Comparison of ENCODE assay signal across 24 cellular contexts in genomic region chr9:2424564-2425153, GRCh38.
DNase-seq lines count a peak whose midpoint lies in the region; ATAC-seq and TF ChIP-seq lines count a peak whose summit lies in the region.
"Had no signal": no experiment of that assay in that cellular context is flagged by ENCODE, and none has a peak within 500 bp of the region (broad histone marks: within the 10 kb centered on the region; RNA-seq: fewer than 3 reads in every experiment).

No MANE protein-coding gene starts in this region.

- H4K20me1 ChIP-seq in fibroblast of lung (ENCODE audit: control insufficient read depth, extremely low read depth, insufficient read depth, low read length), result no peaks in the 10 kb centered on the region
- H4K20me1 ChIP-seq: BLaER1 treated with 17β-estradiol and CSF1 and Interleukin-3, amounts not matched to agents 10 nM and 100 nM had no signal

- H3K9me3 Mint-ChIP-seq in activated CD8-positive, alpha-beta T cell treated with anti-CD3 and anti-CD28 coated beads for 36 hours, result no peaks in the 10 kb centered on the region
- H3K9me3 Mint-ChIP-seq: activated CD4-positive, alpha-beta T cell treated with anti-CD3 and anti-CD28 coated beads, Interleukin-2, amount 10 ng/mL, durations not matched to agents 24 days and 14 days had no signal

- H3K4me1 ChIP-seq in right atrium auricular region (peaks cover 0 to 10% of the 10 kb centered on the region in 2 donors), fibroblast of lung (ENCODE audit: control insufficient read depth, extremely low read depth, insufficient read depth, low read length) (no peaks in the 10 kb centered on the region), lower lobe of right lung (peaks cover 8% of the 10 kb centered on the region), uterus (no peaks in the 10 kb centered on the region)
- H3K4me1 ChIP-seq: BLaER1 treated with 17β-estradiol and CSF1 and Interleukin-3, amounts not matched to agents 10 nM and 100 nM; gastrocnemius medialis had no signal

- no peak overlapping the region for H3K4me3 ChIP-seq in right atrium auricular region
- H3K4me3 ChIP-seq in fibroblast of lung (replicated peaks in 1 of 4; ENCODE audit: control extremely low read depth in 1 of 4, insufficient read depth in 1 of 4, low read depth in 3 of 4, low read length in 4 of 4), result no peak overlapping the region
- H3K4me3 ChIP-seq in lower lobe of right lung, result no peak overlapping the region
- H3K4me3 ChIP-seq in uterus, result no peak overlapping the region
- H3K4me3 ChIP-seq: BLaER1 treated with 17β-estradiol and CSF1 and Interleukin-3, amounts not matched to agents 10 nM and 100 nM; gastrocnemius medialis had no signal

- H3K4me2 ChIP-seq in fibroblast of lung (ENCODE audit: extremely low read depth, insufficient read depth, low read length), result no peak overlapping the region
- H3K4me2 ChIP-seq: BLaER1 treated with 17β-estradiol and CSF1 and Interleukin-3, amounts not matched to agents 10 nM and 100 nM had no signal

- H2AFZ ChIP-seq in fibroblast of lung (ENCODE audit: low read length), result no peak overlapping the region

- no peak for TF ChIP-seq POLR2A in uterus (IDR thresholded peaks at IDR 0.05)

- H3K36me3 ChIP-seq in right atrium auricular region (no peaks in the 10 kb centered on the region), fibroblast of lung (ENCODE audit: control insufficient read depth, insufficient read depth, low read length) (no peaks in the 10 kb centered on the region), lower lobe of right lung (no peaks in the 10 kb centered on the region), uterus (no peaks in the 10 kb centered on the region)
- H3K36me3 ChIP-seq: BLaER1 treated with 17β-estradiol and CSF1 and Interleukin-3, amounts not matched to agents 10 nM and 100 nM; gastrocnemius medialis had no signal

- peaks cover 4% of the 10 kb centered on the region for H3K27me3 Mint-ChIP-seq in activated CD8-positive, alpha-beta T cell treated with anti-CD3 and anti-CD28 coated beads for 36 hours
- H3K27me3 Mint-ChIP-seq: activated CD4-positive, alpha-beta T cell treated with anti-CD3 and anti-CD28 coated beads, Interleukin-2, amount 10 ng/mL, durations not matched to agents 24 days and 14 days had no signal

- ATAC-seq in Right ventricle myocardium superior (ENCODE audit: poor library complexity), result peak; percentile 13
- peak; percentile 44 to 54 for ATAC-seq in lower lobe of right lung
- ATAC-seq in activated CD8-positive, alpha-beta T cell treated with anti-CD3 and anti-CD28 coated beads for 36 hours, result no peak
- ATAC-seq in HG03097 (IDR thresholded peaks at IDR 0.05; ENCODE audit: low FRiP score, unreplicated experiment), result no peak
- ATAC-seq: gastrocnemius medialis, left colon had no signal

- H3K27ac ChIP-seq in right atrium auricular region, result no peak overlapping the region
- H3K27ac ChIP-seq in fibroblast of lung (ENCODE audit: insufficient read depth, low read length), result no peak overlapping the region
- H3K27ac ChIP-seq in lower lobe of right lung, result no peak overlapping the region
- peak overlapping the region; percentile 14 to 48 for H3K27ac ChIP-seq in uterus
- H3K27ac ChIP-seq: BLaER1 treated with 17β-estradiol and CSF1 and Interleukin-3, amounts not matched to agents 10 nM and 100 nM; gastrocnemius medialis; RWPE1 had no signal

- no peaks in the 10 kb centered on the region for H3K27me3 ChIP-seq in right atrium auricular region
- no peaks in the 10 kb centered on the region for H3K27me3 ChIP-seq in fibroblast of lung (ENCODE audit: control insufficient read depth, insufficient read depth, low read length)
- H3K27me3 ChIP-seq in lower lobe of right lung (ENCODE audit: low read depth), result no peaks in the 10 kb centered on the region
- H3K27me3 ChIP-seq in uterus, result no peaks in the 10 kb centered on the region
- H3K27me3 ChIP-seq: BLaER1 treated with 17β-estradiol and CSF1 and Interleukin-3, amounts not matched to agents 10 nM and 100 nM; gastrocnemius medialis had no signal

- no peak overlapping the region for H3K9ac ChIP-seq in fibroblast of lung (ENCODE audit: insufficient read depth, low read length)
- H3K9ac ChIP-seq: BLaER1 treated with 17β-estradiol and CSF1 and Interleukin-3, amounts not matched to agents 10 nM and 100 nM had no signal

- no peaks in the 10 kb centered on the region for H3K36me3 Mint-ChIP-seq in activated CD8-positive, alpha-beta T cell treated with anti-CD3 and anti-CD28 coated beads for 36 hours (ENCODE audit: low read depth)

- no peak overlapping the region for H3K27ac Mint-ChIP-seq in activated CD8-positive, alpha-beta T cell treated with anti-CD3 and anti-CD28 coated beads for 36 hours
- H3K27ac Mint-ChIP-seq: activated CD4-positive, alpha-beta T cell treated with anti-CD3 and anti-CD28 coated beads, Interleukin-2, amount 10 ng/mL, durations not matched to agents 24 days and 14 days had no signal

- POLR2A ChIA-PET in activated CD8-positive, alpha-beta T cell treated with anti-CD3 and anti-CD28 coated beads for 36 hours (lab: Charles Lee), result no interaction called here

- intact Hi-C loops in Right ventricle myocardium superior (cut with DNase I) (no loop called here), lower lobe of right lung (cut with DNase I) (no loop called here), uterus (cut with DNase I; ENCODE audit: low total_unique reads) (no loop called here)
- intact Hi-C loops in activated CD8-positive, alpha-beta T cell treated with anti-CD3 and anti-CD28 coated beads for 36 hours (cut with micrococcal nuclease), result no loop called here

- TF ChIP-seq CTCF in right atrium auricular region (IDR thresholded peaks at IDR 0.05) (no peak), fibroblast of lung (conservative IDR thresholded peaks at IDR 0.05 in 1 of 2, IDR thresholded peaks at IDR 0.05 in 1 of 2; ENCODE audit: low read depth in 1 of 2, low read length in 2 of 2) (no peak), lower lobe of right lung (IDR thresholded peaks at IDR 0.05) (no peak), uterus (IDR thresholded peaks at IDR 0.05) (no peak)
- TF ChIP-seq CTCF in activated CD8-positive, alpha-beta T cell treated with anti-CD3 and anti-CD28 coated beads for 36 hours (IDR thresholded peaks at IDR 0.05), result no peak

- H3K9me3 ChIP-seq in right atrium auricular region (no peaks in the 10 kb centered on the region), fibroblast of lung (ENCODE audit: control insufficient read depth, insufficient read depth, low read depth, low read length) (no peaks in the 10 kb centered on the region), lower lobe of right lung (no peaks in the 10 kb centered on the region), uterus (no peaks in the 10 kb centered on the region)
- H3K9me3 ChIP-seq: gastrocnemius medialis had no signal

- H3K4me1 Mint-ChIP-seq in activated CD8-positive, alpha-beta T cell treated with anti-CD3 and anti-CD28 coated beads for 36 hours (ENCODE audit: low read depth), result no peaks in the 10 kb centered on the region
- H3K4me1 Mint-ChIP-seq: activated CD4-positive, alpha-beta T cell treated with anti-CD3 and anti-CD28 coated beads, Interleukin-2, amount 10 ng/mL, durations not matched to agents 24 days and 14 days had no signal

- CTCF ChIA-PET in activated CD8-positive, alpha-beta T cell treated with anti-CD3 and anti-CD28 coated beads for 36 hours (lab: Charles Lee), result no interaction called here

- no peak overlapping the region for H3K4me3 Mint-ChIP-seq in activated CD8-positive, alpha-beta T cell treated with anti-CD3 and anti-CD28 coated beads for 36 hours
- H3K4me3 Mint-ChIP-seq: activated CD4-positive, alpha-beta T cell treated with anti-CD3 and anti-CD28 coated beads, Interleukin-2, amount 10 ng/mL, durations not matched to agents 24 days and 14 days had no signal

- DNase-seq in Right ventricle myocardium superior (no peak), right atrium auricular region (ENCODE audit: low spot score) (no peak), fibroblast of lung (ENCODE audit: low read depth in 2 of 2) (peak; percentile 29 to 75), lower lobe of right lung (no peak), uterus (peak in 1 of 2 donors; percentile 60), HPDE6-E6E7 (ENCODE audit: extremely low spot score) (no peak)
- no peak for DNase-seq in activated CD8-positive, alpha-beta T cell treated with anti-CD3 and anti-CD28 coated beads for 36 hours
- DNase-seq: activated CD4-positive, alpha-beta T cell treated with anti-CD3 and anti-CD28 coated beads, Interleukin-2, amount 10 ng/mL, durations not matched to agents 24 days and 14 days; activated CD8-positive, alpha-beta memory T cell treated with anti-CD3 and anti-CD28 coated beads, Interleukin-2, amount 50 U/mL, for 48 hours; aorta; Calu3; cortex of kidney; gastrocnemius medialis; Kasumi-1; left colon; NCI-H1092 treated with DMSO at 0.1 percent for 48 hours; NCI-H2081 treated with DMSO at 0.1 percent for 48 hours; NCI-H524; occipital lobe; stimulated activated CD4-positive, alpha-beta T cell treated with anti-CD3 and anti-CD28 coated beads, Interleukin-2, amount 100 ng/mL, for 48 hours; SW 1271 had no signal

- H3K79me2 ChIP-seq in fibroblast of lung (ENCODE audit: control insufficient read depth, insufficient read depth, low read length), result no peaks in the 10 kb centered on the region

Comparison
In these comparisons a context has a peak if more than half of its experiments do, and no peak if none do; other contexts are left out.
1. ATAC-seq: peak in Right ventricle myocardium superior (single experiment) and lower lobe of right lung (2 of 2); none in activated CD8-positive, alpha-beta T cell treated with anti-CD3 and anti-CD28 coated beads for 36 hours (single experiment) and HG03097 (single experiment).
2. DNase-seq: peak in fibroblast of lung (2 of 2); none in Right ventricle myocardium superior (single experiment), right atrium auricular region (single experiment), lower lobe of right lung (single experiment), activated CD8-positive, alpha-beta T cell treated with anti-CD3 and anti-CD28 coated beads for 36 hours (single experiment) and HPDE6-E6E7 (single experiment).
3. H3K27ac ChIP-seq: peak in uterus (2 of 2); none in right atrium auricular region (0 of 2), fibroblast of lung (single experiment) and lower lobe of right lung (single experiment).